8 cellular contexts compared by ENCODE assay signal in genomic region chr19:13951799-13952153, GRCh38. TPM values are rescaled to one million over a fixed set of nuclear protein-coding genes. Genes with fewer than 3 reads are reported as not detected.
DNase-seq lines count a peak whose midpoint lies in the region; ATAC-seq, FAIRE-seq and TF ChIP-seq lines count a peak whose summit lies in the region.

No MANE protein-coding gene starts in this region.

- FAIRE-seq in urothelium cell line (lab: Jason Lieb, UNC), result no peak

- POLR2A ChIA-PET in CD8-positive, alpha-beta T cell (lab: Charles Lee), result interaction anchor here (1.2 to 4.2 kb wide), 9 partner anchors 27 to 185 kb away, joined by 3 to 25 read pairs (median 6); partner anchors contain the start of genes ASF1B, IL27RA and RFX1
- POLR2A ChIA-PET in naive thymus-derived CD8-positive, alpha-beta T cell (lab: Charles Lee), result interaction anchor here (0.5 to 5.3 kb wide), 16 partner anchors 9 to 140 kb away, joined by 3 to 65 read pairs (median 4); partner anchors contain the start of genes IL27RA and RFX1

- peak overlapping the region; percentile 96 for H3K4me3 Mint-ChIP-seq in CD8-positive, alpha-beta T cell
- H3K4me3 Mint-ChIP-seq in HFFc6, result peak overlapping the region; percentile 93
- peak overlapping the region; percentile 91 to 98 (median 94) for H3K4me3 Mint-ChIP-seq in brain
- H3K4me3 Mint-ChIP-seq in naive thymus-derived CD8-positive, alpha-beta T cell, result peak overlapping the region; percentile 88 to 99 (median 93)

- peak overlapping the region; percentile 49 for H3K4me3 ChIP-seq in CD8-positive, alpha-beta T cell (ENCODE audit: low read depth, low read length)

- H3K36me3 Mint-ChIP-seq in CD8-positive, alpha-beta T cell, result peaks cover 21% of the 10 kb centered on the region
- H3K36me3 Mint-ChIP-seq in HFFc6 (ENCODE audit: low read depth) (no peaks in the 10 kb centered on the region), brain (peaks cover 9% of the 10 kb centered on the region)
- peaks cover 0 to 22% (median 0%) of the 10 kb centered on the region in 3 donors for H3K36me3 Mint-ChIP-seq in naive thymus-derived CD8-positive, alpha-beta T cell

- intact Hi-C loops in CD8-positive, alpha-beta T cell (cut with DNase I, micrococcal nuclease), result loop anchor here (1.0 to 5.0 kb wide), 10 partner anchors 35 to 140 kb away; partner anchors contain the start of genes BRME1 (in 2 of the 2), CC2D1A (in 2 of the 2), RFX1 (in 2 of the 2) and IL27RA (in 1 of the 2)

- no peaks in the 10 kb centered on the region for H3K27me3 ChIP-seq in CD8-positive, alpha-beta T cell (ENCODE audit: insufficient read depth, low read length)

- peaks cover 17% of the 10 kb centered on the region for H3K36me3 ChIP-seq in CD8-positive, alpha-beta T cell (ENCODE audit: insufficient read depth, low read length)

- peaks cover 21% of the 10 kb centered on the region for H3K4me1 Mint-ChIP-seq in CD8-positive, alpha-beta T cell (ENCODE audit: low read depth)
- H3K4me1 Mint-ChIP-seq in HFFc6 (ENCODE audit: low read depth), result peaks cover 16% of the 10 kb centered on the region
- H3K4me1 Mint-ChIP-seq in brain, result peaks cover 22% of the 10 kb centered on the region
- peaks cover 7 to 26% (median 23%) of the 10 kb centered on the region in 4 donors for H3K4me1 Mint-ChIP-seq in naive thymus-derived CD8-positive, alpha-beta T cell

- H3K27ac Mint-ChIP-seq in CD8-positive, alpha-beta T cell, result peak overlapping the region; percentile 92
- peak overlapping the region; percentile 79 for H3K27ac Mint-ChIP-seq in HFFc6
- peak overlapping the region; percentile 94 to 99 (median 97) for H3K27ac Mint-ChIP-seq in brain
- peak overlapping the region; percentile 88 to 98 (median 96) for H3K27ac Mint-ChIP-seq in naive thymus-derived CD8-positive, alpha-beta T cell

- TF ChIP-seq CTCF in CD8-positive, alpha-beta T cell (IDR thresholded peaks at IDR 0.05), result no peak
- TF ChIP-seq CTCF in HFFc6 (IDR thresholded peaks at IDR 0.05) (no peak), brain (conservative IDR thresholded peaks at IDR 0.05) (no peak)

- ATAC-seq in CD8-positive, alpha-beta T cell, result peak; percentile 2
- ATAC-seq in naive thymus-derived CD8-positive, alpha-beta T cell, result peak; percentile 10 to 18

- H3K9me3 Mint-ChIP-seq in CD8-positive, alpha-beta T cell, result no peaks in the 10 kb centered on the region
- H3K9me3 Mint-ChIP-seq in HFFc6 (no peaks in the 10 kb centered on the region), brain (peaks cover 0 to 5% (median 0%) of the 10 kb centered on the region in 5 experiments)
- no peaks in the 10 kb centered on the region for H3K9me3 Mint-ChIP-seq in naive thymus-derived CD8-positive, alpha-beta T cell

- CTCF ChIA-PET in CD8-positive, alpha-beta T cell (lab: Charles Lee), result interaction anchor here (1.5 to 1.8 kb wide), 2 partner anchors 99 to 122 kb away, joined by 4 to 6 read pairs; no protein-coding TSS in a partner anchor

- H3K9me3 ChIP-seq in CD8-positive, alpha-beta T cell (ENCODE audit: low read length), result no peaks in the 10 kb centered on the region

- no peak for DNase-seq in CD8-positive, alpha-beta T cell
- DNase-seq in HFFc6 (no peak), urothelium cell line (ENCODE audit: low spot score) (no peak), substantia nigra (lab: John Stamatoyannopoulos, UW) (no peak), T-helper 9 cell (no peak), mesenteric fat pad (ENCODE audit: low spot score) (no peak)
- DNase-seq in naive thymus-derived CD8-positive, alpha-beta T cell, result no peak

- H3K27me3 Mint-ChIP-seq in CD8-positive, alpha-beta T cell (ENCODE audit: low read depth), result no peaks in the 10 kb centered on the region
- H3K27me3 Mint-ChIP-seq in HFFc6 (ENCODE audit: insufficient read depth), result no peaks in the 10 kb centered on the region
- peaks cover 10% of the 10 kb centered on the region for H3K27me3 Mint-ChIP-seq in brain
- H3K27me3 Mint-ChIP-seq in naive thymus-derived CD8-positive, alpha-beta T cell, result no peaks in the 10 kb centered on the region

- H3K4me1 ChIP-seq in CD8-positive, alpha-beta T cell (ENCODE audit: insufficient read depth, low read length), result peaks cover 14% of the 10 kb centered on the region

- peak overlapping the region; percentile 76 for H3K27ac ChIP-seq in CD8-positive, alpha-beta T cell (ENCODE audit: low read depth, low read length)
- no peak overlapping the region for H3K27ac ChIP-seq in substantia nigra (ENCODE audit: low read depth, low read length, poor library complexity, severe bottlenecking)

RNA-seq across cellular contexts. Expression of gene DCAF15, which starts 0.5 kb away (rescaled TPM):
- total RNA-seq in CD8-positive, alpha-beta T cell, result 100 to 1,000 TPM in 1 of 2 experiments, 10 to 100 TPM in 1; 86.5 to 101 TPM
- total RNA-seq in HFFc6 (2021; fragmentation: NEBNext Ultra II Directional; extraction: Animal tissue kit (Norgen Biotek cat#: 25700)), result 10 to 100 TPM; 19.9 to 29.0 (median 26.5) TPM
- polyA plus RNA-seq in brain (ENCODE audit: insufficient read depth, low read depth, low replicate concordance), result 52.5 TPM
- total RNA-seq in naive thymus-derived CD8-positive, alpha-beta T cell, result 10 to 100 TPM; 93.5 to 93.6 TPM
- polyA plus RNA-seq in naive thymus-derived CD8-positive, alpha-beta T cell, result 1 to 10 TPM; 2.9 to 6.0 (median 3.4) TPM
- total RNA-seq in mesenteric fat pad, result 17.5 TPM

RNA-seq across cellular contexts. Expression of gene PODNL1, which starts 13.6 kb away (rescaled TPM):
- total RNA-seq in CD8-positive, alpha-beta T cell, result not detected
- 10 to 100 TPM; 10.1 to 13.7 (median 12.2) TPM for total RNA-seq in HFFc6 (2021; fragmentation: NEBNext Ultra II Directional; extraction: Animal tissue kit (Norgen Biotek cat#: 25700))
- polyA plus RNA-seq in brain (ENCODE audit: insufficient read depth, low read depth, low replicate concordance), result 2.4 TPM
- total RNA-seq in naive thymus-derived CD8-positive, alpha-beta T cell, result not detected
- polyA plus RNA-seq in naive thymus-derived CD8-positive, alpha-beta T cell, result not detected
- total RNA-seq in mesenteric fat pad, result 0.93 TPM

RNA-seq across cellular contexts. Expression of gene CC2D1A, which starts 45.8 kb away (rescaled TPM):
- total RNA-seq in CD8-positive, alpha-beta T cell, result 10 to 100 TPM; 11.3 to 16.0 TPM
- 10 to 100 TPM; 22.9 to 28.3 (median 25.5) TPM for total RNA-seq in HFFc6 (2021; fragmentation: NEBNext Ultra II Directional; extraction: Animal tissue kit (Norgen Biotek cat#: 25700))
- 75.2 TPM for polyA plus RNA-seq in brain (ENCODE audit: insufficient read depth, low read depth, low replicate concordance)
- total RNA-seq in naive thymus-derived CD8-positive, alpha-beta T cell, result 10 to 100 TPM; 29.7 to 30.7 TPM
- 10 to 100 TPM in 1 of 3 donors, 1 to 10 TPM in 2; 4.3 to 10.5 (median 5.5) TPM for polyA plus RNA-seq in naive thymus-derived CD8-positive, alpha-beta T cell
- 30.2 TPM for total RNA-seq in mesenteric fat pad

RNA-seq across cellular contexts. Expression of gene BRME1, which starts 45.9 kb away (rescaled TPM):
- 1 to 10 TPM; 1.0 to 1.2 TPM for total RNA-seq in CD8-positive, alpha-beta T cell
- under 1 TPM; 0.37 to 0.67 (median 0.55) TPM for total RNA-seq in HFFc6 (2021; fragmentation: NEBNext Ultra II Directional; extraction: Animal tissue kit (Norgen Biotek cat#: 25700))
- 19.0 TPM for polyA plus RNA-seq in brain (ENCODE audit: insufficient read depth, low read depth, low replicate concordance)
- total RNA-seq in naive thymus-derived CD8-positive, alpha-beta T cell, result 1 to 10 TPM; 3.0 to 3.7 TPM
- polyA plus RNA-seq in naive thymus-derived CD8-positive, alpha-beta T cell, result under 1 TPM; 0.49 to 0.94 (median 0.76) TPM
- total RNA-seq in mesenteric fat pad, result 0.67 TPM

RNA-seq across cellular contexts. Expression of gene RFX1, which starts 54.3 kb away (rescaled TPM):
- 10 to 100 TPM; 11.2 to 13.0 TPM for total RNA-seq in CD8-positive, alpha-beta T cell
- 10 to 100 TPM; 11.6 to 13.0 (median 12.2) TPM for total RNA-seq in HFFc6 (2021; fragmentation: NEBNext Ultra II Directional; extraction: Animal tissue kit (Norgen Biotek cat#: 25700))
- polyA plus RNA-seq in brain (ENCODE audit: insufficient read depth, low read depth, low replicate concordance), result 17.4 TPM
- 10 to 100 TPM; 17.1 to 18.8 TPM for total RNA-seq in naive thymus-derived CD8-positive, alpha-beta T cell
- polyA plus RNA-seq in naive thymus-derived CD8-positive, alpha-beta T cell, result 1 to 10 TPM in 2 of 3 donors, under 1 TPM in 1; 0.84 to 1.1 (median 1.0) TPM
- total RNA-seq in mesenteric fat pad, result 12.2 TPM
